In the genomic region with DNA sequence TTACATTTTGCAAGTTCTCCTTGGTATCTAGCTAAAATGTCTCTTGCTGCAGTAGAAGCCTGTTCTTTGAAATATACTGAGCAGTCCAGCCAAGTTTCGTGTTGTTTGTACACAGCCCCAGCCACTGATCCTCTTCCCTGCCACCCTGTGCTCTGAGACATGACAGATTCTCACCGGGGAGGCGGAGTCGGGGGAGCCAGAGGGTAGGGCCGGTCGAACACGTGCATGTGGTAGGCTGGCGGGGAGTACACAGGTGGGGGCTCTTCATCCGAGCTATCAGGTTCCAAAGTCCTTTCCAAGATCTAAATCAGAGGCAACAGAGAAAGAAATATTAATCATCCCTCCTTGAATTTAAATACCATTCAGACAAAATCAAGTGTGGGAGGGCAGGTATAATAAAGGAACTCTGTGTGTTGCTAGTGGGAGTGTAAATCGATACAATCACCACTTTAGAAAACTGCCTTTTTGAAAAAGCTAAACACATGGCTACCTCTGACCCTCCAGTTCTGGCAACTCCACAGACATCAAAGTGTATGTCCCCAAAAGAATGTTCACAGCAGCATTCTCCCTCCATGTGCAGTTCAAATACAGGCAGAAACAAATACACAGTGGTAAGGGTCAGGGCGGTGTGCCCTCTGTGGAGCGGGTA, we compare ENCODE assay signal across 1 cellular context.
TF ChIP-seq lines count a peak whose summit lies in the region.

No MANE protein-coding gene starts in this region.

TF ChIP-seq in HepG2, 621 proteins besides CTCF, POLR2A, EP300 and RAD21 (continued from another document and continues in another):
- TF ChIP-seq ZNF337 (CRISPR knock-in tag; IDR thresholded peaks at IDR 0.05; ENCODE audit: borderline replicate concordance, low read depth) = no peak
- no peak; the same call in 1 of the 2 replicates for TF ChIP-seq ZFY (CRISPR knock-in tag; IDR thresholded peaks at IDR 0.05)
- peak; percentile 82 for TF ChIP-seq ZC3H13 (CRISPR knock-in tag; IDR thresholded peaks at IDR 0.05)
- TF ChIP-seq, protein P1, sequence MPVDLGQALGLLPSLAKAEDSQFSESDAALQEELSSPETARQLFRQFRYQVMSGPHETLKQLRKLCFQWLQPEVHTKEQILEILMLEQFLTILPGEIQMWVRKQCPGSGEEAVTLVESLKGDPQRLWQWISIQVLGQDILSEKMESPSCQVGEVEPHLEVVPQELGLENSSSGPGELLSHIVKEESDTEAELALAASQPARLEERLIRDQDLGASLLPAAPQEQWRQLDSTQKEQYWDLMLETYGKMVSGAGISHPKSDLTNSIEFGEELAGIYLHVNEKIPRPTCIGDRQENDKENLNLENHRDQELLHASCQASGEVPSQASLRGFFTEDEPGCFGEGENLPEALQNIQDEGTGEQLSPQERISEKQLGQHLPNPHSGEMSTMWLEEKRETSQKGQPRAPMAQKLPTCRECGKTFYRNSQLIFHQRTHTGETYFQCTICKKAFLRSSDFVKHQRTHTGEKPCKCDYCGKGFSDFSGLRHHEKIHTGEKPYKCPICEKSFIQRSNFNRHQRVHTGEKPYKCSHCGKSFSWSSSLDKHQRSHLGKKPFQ (CRISPR knock-in tag; IDR thresholded peaks at IDR 0.05; ENCODE audit: insufficient replicate concordance) = peak; percentile 69
- TF ChIP-seq KDM5B (CRISPR knock-in tag; IDR thresholded peaks at IDR 0.05; ENCODE audit: borderline replicate concordance) = peak; percentile 54; the same call in 1 of the 2 replicates
- no peak for TF ChIP-seq NFE2L1 (CRISPR knock-in tag; IDR thresholded peaks at IDR 0.05; ENCODE audit: borderline replicate concordance)
- TF ChIP-seq ZNF724P (CRISPR knock-in tag; IDR thresholded peaks at IDR 0.05; ENCODE audit: borderline replicate concordance) = no peak
- no peak for TF ChIP-seq ZNF12 (CRISPR knock-in tag; IDR thresholded peaks at IDR 0.05)
- TF ChIP-seq ZSCAN25 (CRISPR knock-in tag; IDR thresholded peaks at IDR 0.05) = no peak
- TF ChIP-seq, protein P2, sequence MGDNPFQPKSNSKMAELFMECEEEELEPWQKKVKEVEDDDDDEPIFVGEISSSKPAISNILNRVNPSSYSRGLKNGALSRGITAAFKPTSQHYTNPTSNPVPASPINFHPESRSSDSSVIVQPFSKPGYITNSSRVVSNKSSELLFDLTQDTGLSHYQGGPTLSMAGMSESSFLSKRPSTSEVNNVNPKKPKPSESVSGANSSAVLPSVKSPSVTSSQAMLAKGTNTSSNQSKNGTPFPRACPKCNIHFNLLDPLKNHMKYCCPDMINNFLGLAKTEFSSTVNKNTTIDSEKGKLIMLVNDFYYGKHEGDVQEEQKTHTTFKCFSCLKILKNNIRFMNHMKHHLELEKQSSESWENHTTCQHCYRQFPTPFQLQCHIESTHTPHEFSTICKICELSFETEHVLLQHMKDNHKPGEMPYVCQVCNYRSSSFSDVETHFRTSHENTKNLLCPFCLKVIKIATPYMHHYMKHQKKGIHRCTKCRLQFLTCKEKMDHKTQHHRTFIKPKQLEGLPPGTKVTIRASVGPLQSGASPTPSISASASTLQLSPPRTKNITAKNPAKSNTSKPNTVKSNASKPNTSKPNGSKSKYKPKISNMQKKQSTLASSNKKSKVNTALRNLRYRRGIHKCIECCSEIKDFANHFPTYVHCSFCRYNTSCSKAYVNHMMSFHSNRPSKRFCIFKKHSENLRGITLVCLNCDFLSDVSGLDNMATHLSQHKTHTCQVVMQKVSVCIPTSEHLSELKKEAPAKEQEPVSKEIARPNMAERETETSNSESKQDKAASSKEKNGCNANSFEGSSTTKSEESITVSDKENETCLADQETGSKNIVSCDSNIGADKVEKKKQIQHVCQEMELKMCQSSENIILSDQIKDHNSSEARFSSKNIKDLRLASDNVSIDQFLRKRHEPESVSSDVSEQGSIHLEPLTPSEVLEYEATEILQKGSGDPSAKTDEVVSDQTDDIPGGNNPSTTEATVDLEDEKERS (CRISPR knock-in tag; IDR thresholded peaks at IDR 0.05) = no peak
- no peak for TF ChIP-seq ZNF761 (CRISPR knock-in tag; conservative IDR thresholded peaks at IDR 0.05)
- TF ChIP-seq FOXJ3 (CRISPR knock-in tag; IDR thresholded peaks at IDR 0.05; ENCODE audit: borderline replicate concordance) = peak; percentile 18; the same call in 1 of the 2 replicates
- TF ChIP-seq TBX2 (CRISPR knock-in tag; IDR thresholded peaks at IDR 0.05; ENCODE audit: borderline replicate concordance) = peak; percentile 27; the same call in 1 of the 2 replicates
- no peak for TF ChIP-seq ZSCAN12 (CRISPR knock-in tag; IDR thresholded peaks at IDR 0.05)
- TF ChIP-seq MEIS1 (CRISPR knock-in tag; IDR thresholded peaks at IDR 0.05; ENCODE audit: borderline replicate concordance) = peak; percentile 48; the same call in 1 of the 2 replicates
- TF ChIP-seq, protein P3, sequence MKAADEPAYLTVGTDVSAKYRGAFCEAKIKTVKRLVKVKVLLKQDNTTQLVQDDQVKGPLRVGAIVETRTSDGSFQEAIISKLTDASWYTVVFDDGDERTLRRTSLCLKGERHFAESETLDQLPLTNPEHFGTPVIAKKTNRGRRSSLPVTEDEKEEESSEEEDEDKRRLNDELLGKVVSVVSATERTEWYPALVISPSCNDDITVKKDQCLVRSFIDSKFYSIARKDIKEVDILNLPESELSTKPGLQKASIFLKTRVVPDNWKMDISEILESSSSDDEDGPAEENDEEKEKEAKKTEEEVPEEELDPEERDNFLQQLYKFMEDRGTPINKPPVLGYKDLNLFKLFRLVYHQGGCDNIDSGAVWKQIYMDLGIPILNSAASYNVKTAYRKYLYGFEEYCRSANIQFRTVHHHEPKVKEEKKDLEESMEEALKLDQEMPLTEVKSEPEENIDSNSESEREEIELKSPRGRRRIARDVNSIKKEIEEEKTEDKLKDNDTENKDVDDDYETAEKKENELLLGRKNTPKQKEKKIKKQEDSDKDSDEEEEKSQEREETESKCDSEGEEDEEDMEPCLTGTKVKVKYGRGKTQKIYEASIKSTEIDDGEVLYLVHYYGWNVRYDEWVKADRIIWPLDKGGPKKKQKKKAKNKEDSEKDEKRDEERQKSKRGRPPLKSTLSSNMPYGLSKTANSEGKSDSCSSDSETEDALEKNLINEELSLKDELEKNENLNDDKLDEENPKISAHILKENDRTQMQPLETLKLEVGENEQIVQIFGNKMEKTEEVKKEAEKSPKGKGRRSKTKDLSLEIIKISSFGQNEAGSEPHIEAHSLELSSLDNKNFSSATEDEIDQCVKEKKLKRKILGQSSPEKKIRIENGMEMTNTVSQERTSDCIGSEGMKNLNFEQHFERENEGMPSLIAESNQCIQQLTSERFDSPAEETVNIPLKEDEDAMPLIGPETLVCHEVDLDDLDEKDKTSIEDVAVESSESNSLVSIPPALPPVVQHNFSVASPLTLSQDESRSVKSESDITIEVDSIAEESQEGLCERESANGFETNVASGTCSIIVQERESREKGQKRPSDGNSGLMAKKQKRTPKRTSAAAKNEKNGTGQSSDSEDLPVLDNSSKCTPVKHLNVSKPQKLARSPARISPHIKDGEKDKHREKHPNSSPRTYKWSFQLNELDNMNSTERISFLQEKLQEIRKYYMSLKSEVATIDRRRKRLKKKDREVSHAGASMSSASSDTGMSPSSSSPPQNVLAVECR (CRISPR knock-in tag; IDR thresholded peaks at IDR 0.05; ENCODE audit: borderline replicate concordance) = peak; percentile 72; the same call in 1 of the 2 replicates
- no peak for TF ChIP-seq MATR3 (CRISPR knock-in tag; IDR thresholded peaks at IDR 0.05)
- TF ChIP-seq KDM6A (CRISPR knock-in tag; IDR thresholded peaks at IDR 0.05; ENCODE audit: low read depth) = peak; percentile 45; the same call in 1 of the 2 replicates
- no peak for TF ChIP-seq BRD4 (CRISPR knock-in tag; IDR thresholded peaks at IDR 0.05)
- TF ChIP-seq KAT8 (CRISPR knock-in tag; IDR thresholded peaks at IDR 0.05) = no peak
- TF ChIP-seq, protein P4, sequence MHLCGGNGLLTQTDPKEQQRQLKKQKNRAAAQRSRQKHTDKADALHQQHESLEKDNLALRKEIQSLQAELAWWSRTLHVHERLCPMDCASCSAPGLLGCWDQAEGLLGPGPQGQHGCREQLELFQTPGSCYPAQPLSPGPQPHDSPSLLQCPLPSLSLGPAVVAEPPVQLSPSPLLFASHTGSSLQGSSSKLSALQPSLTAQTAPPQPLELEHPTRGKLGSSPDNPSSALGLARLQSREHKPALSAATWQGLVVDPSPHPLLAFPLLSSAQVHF (CRISPR knock-in tag; IDR thresholded peaks at IDR 0.05) = 0 out of 2 replicates have a peak, but pooled peaks have one; percentile 70
- no peak for TF ChIP-seq ZNF282 (IDR thresholded peaks at IDR 0.05; ENCODE audit: partially characterized antibody)
- TF ChIP-seq ELF3 (CRISPR knock-in tag; IDR thresholded peaks at IDR 0.05) = no peak
- no peak for TF ChIP-seq SOX13 (IDR thresholded peaks at IDR 0.05)
- TF ChIP-seq SOX13 (CRISPR knock-in tag; conservative IDR thresholded peaks at IDR 0.05 in 1 of 2, IDR thresholded peaks at IDR 0.05 in 1 of 2) = peak in 1 of 2 experiments; percentile 66; a peak in 1 of 4 replicates
- peak; percentile 86 for TF ChIP-seq SAP130 (CRISPR knock-in tag; IDR thresholded peaks at IDR 0.05; ENCODE audit: low read depth)
- TF ChIP-seq DR1 (CRISPR knock-in tag; IDR thresholded peaks at IDR 0.05) = no peak
- TF ChIP-seq, protein P5, sequence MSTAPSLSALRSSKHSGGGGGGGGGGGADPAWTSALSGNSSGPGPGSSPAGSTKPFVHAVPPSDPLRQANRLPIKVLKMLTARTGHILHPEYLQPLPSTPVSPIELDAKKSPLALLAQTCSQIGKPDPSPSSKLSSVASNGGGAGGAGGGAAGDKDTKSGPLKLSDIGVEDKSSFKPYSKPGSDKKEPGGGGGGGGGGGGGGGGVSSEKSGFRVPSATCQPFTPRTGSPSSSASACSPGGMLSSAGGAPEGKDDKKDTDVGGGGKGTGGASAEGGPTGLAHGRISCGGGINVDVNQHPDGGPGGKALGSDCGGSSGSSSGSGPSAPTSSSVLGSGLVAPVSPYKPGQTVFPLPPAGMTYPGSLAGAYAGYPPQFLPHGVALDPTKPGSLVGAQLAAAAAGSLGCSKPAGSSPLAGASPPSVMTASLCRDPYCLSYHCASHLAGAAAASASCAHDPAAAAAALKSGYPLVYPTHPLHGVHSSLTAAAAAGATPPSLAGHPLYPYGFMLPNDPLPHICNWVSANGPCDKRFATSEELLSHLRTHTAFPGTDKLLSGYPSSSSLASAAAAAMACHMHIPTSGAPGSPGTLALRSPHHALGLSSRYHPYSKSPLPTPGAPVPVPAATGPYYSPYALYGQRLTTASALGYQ (CRISPR knock-in tag; IDR thresholded peaks at IDR 0.05) = no peak
- no peak for TF ChIP-seq DNMT1 (CRISPR knock-in tag; IDR thresholded peaks at IDR 0.05)
- no peak for TF ChIP-seq ZNF260 (CRISPR knock-in tag; IDR thresholded peaks at IDR 0.05; ENCODE audit: borderline replicate concordance, low read depth)
- TF ChIP-seq HNRNPL (IDR thresholded peaks at IDR 0.05; ENCODE audit: low read depth, low read length) = peak; percentile 68; the same call in 1 of the 2 replicates
- peak; percentile 45; the same call in 1 of the 2 replicates for TF ChIP-seq DPF2 (CRISPR knock-in tag; IDR thresholded peaks at IDR 0.05; ENCODE audit: borderline replicate concordance, low read depth)
- no peak for TF ChIP-seq FOSL1 (CRISPR knock-in tag; IDR thresholded peaks at IDR 0.05; ENCODE audit: borderline replicate concordance)
- TF ChIP-seq MBNL3 (CRISPR knock-in tag; conservative IDR thresholded peaks at IDR 0.05) = no peak
- no peak; the same call in 1 of the 2 replicates for TF ChIP-seq GATAD1 (CRISPR knock-in tag; IDR thresholded peaks at IDR 0.05)
- TF ChIP-seq SIX4 (CRISPR knock-in tag; IDR thresholded peaks at IDR 0.05) = no peak; the same call in 1 of the 2 replicates
- TF ChIP-seq TARDBP (CRISPR knock-in tag; IDR thresholded peaks at IDR 0.05) = peak; percentile 24
- TF ChIP-seq HNRNPK (IDR thresholded peaks at IDR 0.05; ENCODE audit: low read depth, low read length, poor library complexity, severe bottlenecking) = no peak
- TF ChIP-seq ZNF333 (CRISPR knock-in tag; IDR thresholded peaks at IDR 0.05; ENCODE audit: borderline replicate concordance) = no peak
- no peak for TF ChIP-seq RBFOX2 (IDR thresholded peaks at IDR 0.05; ENCODE audit: low read depth, low read length)
- TF ChIP-seq, protein P6, sequence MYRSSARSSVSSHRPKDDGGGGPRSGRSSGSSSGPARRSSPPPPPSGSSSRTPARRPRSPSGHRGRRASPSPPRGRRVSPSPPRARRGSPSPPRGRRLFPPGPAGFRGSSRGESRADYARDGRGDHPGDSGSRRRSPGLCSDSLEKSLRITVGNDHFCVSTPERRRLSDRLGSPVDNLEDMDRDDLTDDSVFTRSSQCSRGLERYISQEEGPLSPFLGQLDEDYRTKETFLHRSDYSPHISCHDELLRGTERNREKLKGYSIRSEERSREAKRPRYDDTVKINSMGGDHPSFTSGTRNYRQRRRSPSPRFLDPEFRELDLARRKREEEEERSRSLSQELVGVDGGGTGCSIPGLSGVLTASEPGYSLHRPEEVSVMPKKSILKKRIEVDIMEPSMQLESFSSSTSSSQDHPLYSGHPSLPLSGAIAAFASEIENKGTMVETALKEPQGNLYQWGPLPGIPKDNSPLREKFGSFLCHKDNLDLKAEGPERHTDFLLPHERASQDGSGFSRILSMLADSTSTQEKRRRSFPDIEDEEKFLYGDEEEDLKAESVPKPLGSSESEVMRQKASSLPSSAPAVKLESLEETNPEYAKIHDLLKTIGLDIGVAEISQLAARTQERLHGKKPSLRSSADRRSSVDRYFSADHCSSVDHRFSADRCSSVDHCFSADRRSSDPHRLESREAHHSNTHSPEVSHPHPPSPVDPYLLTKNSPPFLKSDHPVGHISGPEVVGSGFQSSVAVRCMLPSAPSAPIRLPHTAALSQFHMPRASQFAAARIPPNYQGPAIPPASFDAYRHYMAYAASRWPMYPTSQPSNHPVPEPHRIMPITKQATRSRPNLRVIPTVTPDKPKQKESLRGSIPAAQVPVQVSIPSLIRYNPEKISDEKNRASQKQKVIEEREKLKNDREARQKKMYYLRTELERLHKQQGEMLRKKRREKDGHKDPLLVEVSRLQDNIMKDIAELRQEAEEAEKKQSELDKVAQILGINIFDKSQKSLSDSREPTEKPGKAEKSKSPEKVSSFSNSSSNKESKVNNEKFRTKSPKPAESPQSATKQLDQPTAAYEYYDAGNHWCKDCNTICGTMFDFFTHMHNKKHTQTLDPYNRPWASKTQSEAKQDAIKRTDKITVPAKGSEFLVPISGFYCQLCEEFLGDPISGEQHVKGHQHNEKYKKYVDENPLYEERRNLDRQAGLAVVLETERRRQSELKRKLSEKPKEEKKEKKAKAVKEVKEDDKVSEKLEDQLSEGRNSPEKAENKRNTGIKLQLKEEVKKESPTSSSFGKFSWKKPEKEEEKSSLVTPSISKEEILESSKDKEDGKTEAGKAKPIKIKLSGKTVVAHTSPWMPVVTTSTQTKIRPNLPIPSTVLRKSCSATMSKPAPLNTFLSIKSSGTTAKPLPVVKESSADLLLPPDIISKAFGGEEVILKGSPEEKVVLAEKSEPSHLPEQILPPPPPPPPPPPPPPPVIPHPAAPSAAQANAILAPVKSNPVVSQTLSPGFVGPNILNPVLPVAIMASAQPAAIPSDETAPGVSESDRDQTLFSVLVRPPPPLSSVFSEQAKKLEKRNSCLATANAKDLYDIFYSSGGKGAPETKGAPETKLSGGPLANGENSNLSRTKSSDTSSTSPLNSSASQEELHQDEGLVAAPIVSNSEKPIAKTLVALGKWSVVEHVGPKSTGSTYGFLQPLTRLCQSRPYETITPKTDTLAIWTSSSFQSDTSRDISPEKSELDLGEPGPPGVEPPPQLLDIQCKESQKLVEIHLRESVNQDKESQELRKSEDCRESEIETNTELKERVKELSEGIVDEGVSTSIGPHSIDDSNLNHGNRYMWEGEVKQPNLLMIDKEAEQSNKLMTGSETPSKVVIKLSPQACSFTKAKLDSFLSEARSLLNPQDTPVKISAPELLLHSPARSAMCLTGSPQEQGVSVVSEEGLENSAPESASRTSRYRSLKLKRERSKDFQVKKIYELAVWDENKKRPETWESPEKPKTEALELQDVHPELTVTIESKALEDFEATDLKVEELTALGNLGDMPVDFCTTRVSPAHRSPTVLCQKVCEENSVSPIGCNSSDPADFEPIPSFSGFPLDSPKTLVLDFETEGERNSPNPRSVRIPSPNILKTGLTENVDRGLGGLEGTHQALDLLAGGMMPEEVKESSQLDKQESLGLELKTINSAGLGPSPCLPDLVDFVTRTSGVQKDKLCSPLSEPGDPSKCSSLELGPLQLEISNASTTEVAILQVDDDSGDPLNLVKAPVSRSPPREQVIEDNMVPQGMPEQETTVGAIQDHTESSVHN (CRISPR knock-in tag; IDR thresholded peaks at IDR 0.05) = no peak
